In genomic region chr4:184464759-184465454, GRCh38 we compare ENCODE assay signal across 1 cellular context.
TF ChIP-seq lines count a peak whose summit lies in the region.

No MANE protein-coding gene starts in this region.

TF ChIP-seq in HepG2, 621 proteins besides CTCF, POLR2A, EP300 and RAD21 (continued from another document and continues in another):
- TF ChIP-seq ZGPAT (CRISPR knock-in tag; IDR thresholded peaks at IDR 0.05) (peak; percentile 73), NCOR1 (IDR thresholded peaks at IDR 0.05; ENCODE audit: borderline replicate concordance, low read length) (peak; percentile 42; the same call in 1 of the 2 replicates), ZNF253 (CRISPR knock-in tag; IDR thresholded peaks at IDR 0.05; ENCODE audit: borderline replicate concordance) (no peak), PBX2 (CRISPR knock-in tag; IDR thresholded peaks at IDR 0.05) (no peak), ZNF776 (CRISPR knock-in tag; IDR thresholded peaks at IDR 0.05) (no peak), ZNF556 (CRISPR knock-in tag; IDR thresholded peaks at IDR 0.05; ENCODE audit: borderline replicate concordance) (no peak), FOXJ3 (CRISPR knock-in tag; IDR thresholded peaks at IDR 0.05; ENCODE audit: borderline replicate concordance) (peak; percentile 91; the same call in 1 of the 2 replicates), ZNF230 (CRISPR knock-in tag; IDR thresholded peaks at IDR 0.05) (no peak), ZFP62 (CRISPR knock-in tag; IDR thresholded peaks at IDR 0.05) (no peak), IKZF4 (CRISPR knock-in tag; IDR thresholded peaks at IDR 0.05; ENCODE audit: borderline replicate concordance, low read depth, not compliant biosample characterization) (no peak), ATF5 (CRISPR knock-in tag; IDR thresholded peaks at IDR 0.05; ENCODE audit: low read depth) (no peak), ZNF709 (CRISPR knock-in tag; IDR thresholded peaks at IDR 0.05) (no peak), NFIC (IDR thresholded peaks at IDR 0.05; ENCODE audit: low read length) (0 out of 2 replicates have a peak, but pooled peaks have one; percentile 62), ZNF841 (CRISPR knock-in tag; IDR thresholded peaks at IDR 0.05; ENCODE audit: borderline replicate concordance) (no peak), ZNF549 (CRISPR knock-in tag; IDR thresholded peaks at IDR 0.05) (no peak), ZNF280B (CRISPR knock-in tag; IDR thresholded peaks at IDR 0.05; ENCODE audit: borderline replicate concordance) (no peak), ELF4 (CRISPR knock-in tag; IDR thresholded peaks at IDR 0.05; ENCODE audit: borderline replicate concordance) (no peak), RFX5 (IDR thresholded peaks at IDR 0.05; ENCODE audit: low read depth, low read length) (no peak), ARID3A (IDR thresholded peaks at IDR 0.05; ENCODE audit: low read depth, low read length) (no peak), ZNF660 (CRISPR knock-in tag; IDR thresholded peaks at IDR 0.05; ENCODE audit: borderline replicate concordance, low read depth) (no peak), TMF1 (CRISPR knock-in tag; IDR thresholded peaks at IDR 0.05; ENCODE audit: low read depth) (no peak), ZBTB4 (CRISPR knock-in tag; IDR thresholded peaks at IDR 0.05; ENCODE audit: borderline replicate concordance) (no peak), ZNF530 (CRISPR knock-in tag; IDR thresholded peaks at IDR 0.05; ENCODE audit: low read depth) (no peak), ZBTB38 (CRISPR knock-in tag; IDR thresholded peaks at IDR 0.05) (no peak), ZNF333 (CRISPR knock-in tag; IDR thresholded peaks at IDR 0.05; ENCODE audit: borderline replicate concordance) (no peak), ZHX2 (IDR thresholded peaks at IDR 0.05; ENCODE audit: low read depth) (no peak), ZHX2 (CRISPR knock-in tag; IDR thresholded peaks at IDR 0.05; ENCODE audit: borderline replicate concordance) (no peak), ZZZ3 (CRISPR knock-in tag; IDR thresholded peaks at IDR 0.05; ENCODE audit: borderline replicate concordance) (no peak), ZNF512B (CRISPR knock-in tag; IDR thresholded peaks at IDR 0.05; ENCODE audit: borderline replicate concordance) (no peak), ZNF772 (CRISPR knock-in tag; IDR thresholded peaks at IDR 0.05) (no peak), GPN1 (CRISPR knock-in tag; IDR thresholded peaks at IDR 0.05; ENCODE audit: borderline replicate concordance) (no peak), ZBTB43 (CRISPR knock-in tag; conservative IDR thresholded peaks at IDR 0.05) (no peak), MNT (IDR thresholded peaks at IDR 0.05) (peak; percentile 55), CENPT (CRISPR knock-in tag; IDR thresholded peaks at IDR 0.05; ENCODE audit: low read depth) (no peak), ARNT (IDR thresholded peaks at IDR 0.05) (no peak)
